Comparison of ENCODE assay signal across 3 cellular contexts in the genomic region with DNA sequence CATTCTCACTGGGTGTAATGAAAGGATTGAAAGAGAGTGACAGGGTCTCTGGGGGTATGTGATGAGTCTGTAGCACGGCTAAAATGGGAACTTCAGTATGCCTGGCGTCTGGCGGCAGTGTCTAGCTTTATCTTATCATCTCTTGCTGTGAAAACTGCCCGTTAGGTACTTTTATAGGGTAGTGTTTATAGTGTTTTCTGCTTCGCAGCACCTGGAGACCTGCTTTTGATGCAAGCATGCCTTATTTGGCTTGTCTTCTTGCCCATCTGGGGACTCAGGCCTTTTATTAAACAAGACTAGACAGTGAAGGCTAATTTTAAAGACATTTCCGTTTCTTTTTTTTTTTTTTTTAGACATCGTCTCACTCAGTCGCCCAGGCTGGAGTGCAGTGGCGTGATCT.
A peak's percentile ranks its signal among the peaks of the same experiment; 100 is the strongest.
TF ChIP-seq lines count a peak whose summit lies in the region.

No MANE protein-coding gene starts in this region.

TF ChIP-seq in HEK293, 187 proteins besides CTCF, POLR2A, EP300 and RAD21 (continues in another document):
- TF ChIP-seq WT1 (tag by site-specific recombination; IDR thresholded peaks at IDR 0.05) (no peak), BCL11B (tag by site-specific recombination; IDR thresholded peaks at IDR 0.05; ENCODE audit: low read depth) (no peak), ZNF837 (tag by site-specific recombination; IDR thresholded peaks at IDR 0.05) (no peak), FEZF1 (tag by site-specific recombination; IDR thresholded peaks at IDR 0.05) (peak; percentile 33; the same call in 1 of the 2 replicates), ZBTB1 (tag by site-specific recombination; IDR thresholded peaks at IDR 0.05) (no peak), ZIC2 (tag by site-specific recombination; IDR thresholded peaks at IDR 0.05) (0 out of 2 replicates have a peak, but pooled peaks have one; percentile 23), ZNF114 (tag by site-specific recombination; IDR thresholded peaks at IDR 0.05) (no peak), ZNF391 (tag by site-specific recombination; IDR thresholded peaks at IDR 0.05; ENCODE audit: borderline replicate concordance, low read depth) (no peak), ZNF202 (tag by site-specific recombination; IDR thresholded peaks at IDR 0.05; ENCODE audit: borderline replicate concordance) (no peak), ZNF777 (tag by site-specific recombination; IDR thresholded peaks at IDR 0.05; ENCODE audit: borderline replicate concordance) (no peak), SCRT1 (tag by site-specific recombination; IDR thresholded peaks at IDR 0.05; ENCODE audit: borderline replicate concordance) (no peak)
- TF ChIP-seq, protein P1, sequence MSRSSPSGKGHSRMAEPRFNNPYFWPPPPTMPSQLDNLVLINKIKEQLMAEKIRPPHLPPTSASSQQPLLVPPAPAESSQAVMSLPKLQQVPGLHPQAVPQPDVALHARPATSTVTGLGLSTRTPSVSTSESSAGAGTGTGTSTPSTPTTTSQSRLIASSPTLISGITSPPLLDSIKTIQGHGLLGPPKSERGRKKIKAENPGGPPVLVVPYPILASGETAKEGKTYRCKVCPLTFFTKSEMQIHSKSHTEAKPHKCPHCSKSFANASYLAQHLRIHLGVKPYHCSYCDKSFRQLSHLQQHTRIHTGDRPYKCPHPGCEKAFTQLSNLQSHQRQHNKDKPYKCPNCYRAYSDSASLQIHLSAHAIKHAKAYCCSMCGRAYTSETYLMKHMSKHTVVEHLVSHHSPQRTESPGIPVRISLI (tag by site-specific recombination; IDR thresholded peaks at IDR 0.05): no peak
- TF ChIP-seq, protein P2, sequence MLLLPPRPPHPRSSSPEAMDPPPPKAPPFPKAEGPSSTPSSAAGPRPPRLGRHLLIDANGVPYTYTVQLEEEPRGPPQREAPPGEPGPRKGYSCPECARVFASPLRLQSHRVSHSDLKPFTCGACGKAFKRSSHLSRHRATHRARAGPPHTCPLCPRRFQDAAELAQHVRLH (tag by site-specific recombination; IDR thresholded peaks at IDR 0.05): peak; percentile 95

TF ChIP-seq in GM12878, 131 proteins besides CTCF, POLR2A, EP300 and RAD21:
- TF ChIP-seq SRF (IDR thresholded peaks at IDR 0.05; ENCODE audit: low read depth in 2 of 2, low read length in 2 of 2) (peak; percentile 47 to 81; a peak in 3 of 4 replicates), SIN3A (IDR thresholded peaks at IDR 0.05; ENCODE audit: low read depth, low read length) (no peak)
- TF ChIP-seq, protein P3, sequence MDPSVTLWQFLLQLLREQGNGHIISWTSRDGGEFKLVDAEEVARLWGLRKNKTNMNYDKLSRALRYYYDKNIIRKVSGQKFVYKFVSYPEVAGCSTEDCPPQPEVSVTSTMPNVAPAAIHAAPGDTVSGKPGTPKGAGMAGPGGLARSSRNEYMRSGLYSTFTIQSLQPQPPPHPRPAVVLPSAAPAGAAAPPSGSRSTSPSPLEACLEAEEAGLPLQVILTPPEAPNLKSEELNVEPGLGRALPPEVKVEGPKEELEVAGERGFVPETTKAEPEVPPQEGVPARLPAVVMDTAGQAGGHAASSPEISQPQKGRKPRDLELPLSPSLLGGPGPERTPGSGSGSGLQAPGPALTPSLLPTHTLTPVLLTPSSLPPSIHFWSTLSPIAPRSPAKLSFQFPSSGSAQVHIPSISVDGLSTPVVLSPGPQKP (IDR thresholded peaks at IDR 0.05; ENCODE audit: low read depth, low read length): no peak

TF ChIP-seq in SK-N-SH treated with all-trans-retinoic acid at 6 μM for 48 hours, 23 proteins besides CTCF, POLR2A, EP300 and RAD21:
- TF ChIP-seq ESRRG (CRISPR knock-in tag; IDR thresholded peaks at IDR 0.05): no peak
- TF ChIP-seq TOX (CRISPR knock-in tag; IDR thresholded peaks at IDR 0.05; ENCODE audit: borderline replicate concordance): no peak
- no peak for TF ChIP-seq OSR1 (CRISPR knock-in tag; IDR thresholded peaks at IDR 0.05)
- no peak for TF ChIP-seq GLIS3 (CRISPR knock-in tag; IDR thresholded peaks at IDR 0.05)
- TF ChIP-seq BACH2 (CRISPR knock-in tag; IDR thresholded peaks at IDR 0.05; ENCODE audit: borderline replicate concordance): no peak
- TF ChIP-seq PPARA (CRISPR knock-in tag; IDR thresholded peaks at IDR 0.05; ENCODE audit: borderline replicate concordance): no peak
- TF ChIP-seq SNAI2 (CRISPR knock-in tag; IDR thresholded peaks at IDR 0.05): no peak
- no peak for TF ChIP-seq ZNF70 (CRISPR knock-in tag; IDR thresholded peaks at IDR 0.05)
- TF ChIP-seq, protein P4, sequence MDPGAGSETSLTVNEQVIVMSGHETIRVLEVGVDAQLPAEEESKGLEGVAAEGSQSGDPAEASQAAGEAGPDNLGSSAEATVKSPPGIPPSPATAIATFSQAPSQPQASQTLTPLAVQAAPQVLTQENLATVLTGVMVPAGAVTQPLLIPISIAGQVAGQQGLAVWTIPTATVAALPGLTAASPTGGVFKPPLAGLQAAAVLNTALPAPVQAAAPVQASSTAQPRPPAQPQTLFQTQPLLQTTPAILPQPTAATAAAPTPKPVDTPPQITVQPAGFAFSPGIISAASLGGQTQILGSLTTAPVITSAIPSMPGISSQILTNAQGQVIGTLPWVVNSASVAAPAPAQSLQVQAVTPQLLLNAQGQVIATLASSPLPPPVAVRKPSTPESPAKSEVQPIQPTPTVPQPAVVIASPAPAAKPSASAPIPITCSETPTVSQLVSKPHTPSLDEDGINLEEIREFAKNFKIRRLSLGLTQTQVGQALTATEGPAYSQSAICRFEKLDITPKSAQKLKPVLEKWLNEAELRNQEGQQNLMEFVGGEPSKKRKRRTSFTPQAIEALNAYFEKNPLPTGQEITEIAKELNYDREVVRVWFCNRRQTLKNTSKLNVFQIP (CRISPR knock-in tag; IDR thresholded peaks at IDR 0.05; ENCODE audit: borderline replicate concordance, low read depth): no peak
- TF ChIP-seq, protein P5, sequence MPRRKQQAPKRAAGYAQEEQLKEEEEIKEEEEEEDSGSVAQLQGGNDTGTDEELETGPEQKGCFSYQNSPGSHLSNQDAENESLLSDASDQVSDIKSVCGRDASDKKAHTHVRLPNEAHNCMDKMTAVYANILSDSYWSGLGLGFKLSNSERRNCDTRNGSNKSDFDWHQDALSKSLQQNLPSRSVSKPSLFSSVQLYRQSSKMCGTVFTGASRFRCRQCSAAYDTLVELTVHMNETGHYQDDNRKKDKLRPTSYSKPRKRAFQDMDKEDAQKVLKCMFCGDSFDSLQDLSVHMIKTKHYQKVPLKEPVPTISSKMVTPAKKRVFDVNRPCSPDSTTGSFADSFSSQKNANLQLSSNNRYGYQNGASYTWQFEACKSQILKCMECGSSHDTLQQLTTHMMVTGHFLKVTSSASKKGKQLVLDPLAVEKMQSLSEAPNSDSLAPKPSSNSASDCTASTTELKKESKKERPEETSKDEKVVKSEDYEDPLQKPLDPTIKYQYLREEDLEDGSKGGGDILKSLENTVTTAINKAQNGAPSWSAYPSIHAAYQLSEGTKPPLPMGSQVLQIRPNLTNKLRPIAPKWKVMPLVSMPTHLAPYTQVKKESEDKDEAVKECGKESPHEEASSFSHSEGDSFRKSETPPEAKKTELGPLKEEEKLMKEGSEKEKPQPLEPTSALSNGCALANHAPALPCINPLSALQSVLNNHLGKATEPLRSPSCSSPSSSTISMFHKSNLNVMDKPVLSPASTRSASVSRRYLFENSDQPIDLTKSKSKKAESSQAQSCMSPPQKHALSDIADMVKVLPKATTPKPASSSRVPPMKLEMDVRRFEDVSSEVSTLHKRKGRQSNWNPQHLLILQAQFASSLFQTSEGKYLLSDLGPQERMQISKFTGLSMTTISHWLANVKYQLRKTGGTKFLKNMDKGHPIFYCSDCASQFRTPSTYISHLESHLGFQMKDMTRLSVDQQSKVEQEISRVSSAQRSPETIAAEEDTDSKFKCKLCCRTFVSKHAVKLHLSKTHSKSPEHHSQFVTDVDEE (CRISPR knock-in tag; IDR thresholded peaks at IDR 0.05): no peak
- no peak for TF ChIP-seq ISL1 (CRISPR knock-in tag; IDR thresholded peaks at IDR 0.05)
- TF ChIP-seq ZNF565 (CRISPR knock-in tag; conservative IDR thresholded peaks at IDR 0.05; ENCODE audit: low read depth): no peak
- no peak for TF ChIP-seq CSDC2 (CRISPR knock-in tag; IDR thresholded peaks at IDR 0.05)
- no peak for TF ChIP-seq ZC3H10 (CRISPR knock-in tag; IDR thresholded peaks at IDR 0.05)
- no peak for TF ChIP-seq ARNTL (CRISPR knock-in tag; IDR thresholded peaks at IDR 0.05; ENCODE audit: borderline replicate concordance, low read depth)
- TF ChIP-seq, protein P6, sequence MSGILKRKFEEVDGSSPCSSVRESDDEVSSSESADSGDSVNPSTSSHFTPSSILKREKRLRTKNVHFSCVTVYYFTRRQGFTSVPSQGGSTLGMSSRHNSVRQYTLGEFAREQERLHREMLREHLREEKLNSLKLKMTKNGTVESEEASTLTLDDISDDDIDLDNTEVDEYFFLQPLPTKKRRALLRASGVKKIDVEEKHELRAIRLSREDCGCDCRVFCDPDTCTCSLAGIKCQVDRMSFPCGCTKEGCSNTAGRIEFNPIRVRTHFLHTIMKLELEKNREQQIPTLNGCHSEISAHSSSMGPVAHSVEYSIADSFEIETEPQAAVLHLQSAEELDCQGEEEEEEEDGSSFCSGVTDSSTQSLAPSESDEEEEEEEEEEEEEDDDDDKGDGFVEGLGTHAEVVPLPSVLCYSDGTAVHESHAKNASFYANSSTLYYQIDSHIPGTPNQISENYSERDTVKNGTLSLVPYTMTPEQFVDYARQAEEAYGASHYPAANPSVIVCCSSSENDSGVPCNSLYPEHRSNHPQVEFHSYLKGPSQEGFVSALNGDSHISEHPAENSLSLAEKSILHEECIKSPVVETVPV (CRISPR knock-in tag; IDR thresholded peaks at IDR 0.05): no peak
- TF ChIP-seq TCF4 (CRISPR knock-in tag; IDR thresholded peaks at IDR 0.05; ENCODE audit: borderline replicate concordance): no peak
- TF ChIP-seq, protein P7, sequence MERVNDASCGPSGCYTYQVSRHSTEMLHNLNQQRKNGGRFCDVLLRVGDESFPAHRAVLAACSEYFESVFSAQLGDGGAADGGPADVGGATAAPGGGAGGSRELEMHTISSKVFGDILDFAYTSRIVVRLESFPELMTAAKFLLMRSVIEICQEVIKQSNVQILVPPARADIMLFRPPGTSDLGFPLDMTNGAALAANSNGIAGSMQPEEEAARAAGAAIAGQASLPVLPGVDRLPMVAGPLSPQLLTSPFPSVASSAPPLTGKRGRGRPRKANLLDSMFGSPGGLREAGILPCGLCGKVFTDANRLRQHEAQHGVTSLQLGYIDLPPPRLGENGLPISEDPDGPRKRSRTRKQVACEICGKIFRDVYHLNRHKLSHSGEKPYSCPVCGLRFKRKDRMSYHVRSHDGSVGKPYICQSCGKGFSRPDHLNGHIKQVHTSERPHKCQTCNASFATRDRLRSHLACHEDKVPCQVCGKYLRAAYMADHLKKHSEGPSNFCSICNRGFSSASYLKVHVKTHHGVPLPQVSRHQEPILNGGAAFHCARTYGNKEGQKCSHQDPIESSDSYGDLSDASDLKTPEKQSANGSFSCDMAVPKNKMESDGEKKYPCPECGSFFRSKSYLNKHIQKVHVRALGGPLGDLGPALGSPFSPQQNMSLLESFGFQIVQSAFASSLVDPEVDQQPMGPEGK (CRISPR knock-in tag; IDR thresholded peaks at IDR 0.05; ENCODE audit: borderline replicate concordance): no peak
- no peak for TF ChIP-seq ZFP3 (CRISPR knock-in tag; IDR thresholded peaks at IDR 0.05)
- TF ChIP-seq ZNF8 (CRISPR knock-in tag; IDR thresholded peaks at IDR 0.05): no peak
